In the genomic region with DNA sequence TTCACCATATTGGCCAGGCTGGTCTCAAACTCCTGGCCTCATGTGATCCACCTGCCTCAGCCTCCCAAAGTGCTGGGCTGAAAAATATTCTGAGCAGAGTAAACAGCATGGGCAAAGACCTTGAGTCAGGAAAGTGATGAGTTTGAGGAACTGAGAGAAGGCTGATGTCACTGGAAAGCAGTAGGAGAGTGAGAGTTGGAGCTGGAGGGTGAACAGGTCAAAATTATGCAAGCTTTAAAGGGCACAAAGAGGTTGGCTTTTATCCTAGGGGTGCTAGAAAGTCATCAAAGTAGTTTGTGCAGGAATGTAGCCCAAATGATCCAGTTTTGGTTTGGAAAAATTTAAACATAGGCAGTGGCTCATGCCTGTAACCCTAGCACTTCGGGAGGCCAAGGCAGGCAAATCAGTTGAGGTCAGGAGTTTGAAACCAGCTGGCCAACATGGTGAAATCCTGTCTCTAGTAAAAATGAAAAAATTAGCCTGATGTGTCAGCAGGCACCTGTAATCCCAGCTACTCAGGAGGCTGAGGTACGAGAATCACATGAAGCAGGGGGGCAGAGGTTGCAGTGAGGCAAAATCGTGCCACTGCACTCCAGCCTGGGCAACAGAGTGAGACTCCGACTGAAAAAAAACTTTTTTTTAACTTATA, we compare ENCODE assay signal across 11 cellular contexts. TPM values are rescaled to one million over a fixed set of nuclear protein-coding genes. Genes with fewer than 3 reads are reported as not detected.
DNase-seq lines count a peak whose midpoint lies in the region; ATAC-seq lines count a peak whose summit lies in the region.
"Had no signal": no experiment of that assay in that cellular context is flagged by ENCODE, and none has a peak within 500 bp of the region (broad histone marks: within the 10 kb centered on the region; RNA-seq: fewer than 3 reads in every experiment).

No MANE protein-coding gene starts in this region.

- DNase-seq in left lobe of liver (ENCODE audit: low spot score) (peak; percentile 55), NCI-H2029 treated with DMSO at 0.1 percent for 48 hours (lab: John Stamatoyannopoulos, UW) (no peak), SW 1271 (lab: John Stamatoyannopoulos, UW) (no peak), GF-D8 (lab: John Stamatoyannopoulos, UW) (no peak)
- no peak for DNase-seq in stimulated activated CD8-positive, alpha-beta memory T cell treated with anti-CD3 and anti-CD28 coated beads, Interleukin-4, amount 100 ng/mL, for 48 hours
- DNase-seq: right cardiac atrium, T-helper 17 cell, tibial artery had no signal

- peak; percentile 83 for ATAC-seq in GM18502 (IDR thresholded peaks at IDR 0.05; ENCODE audit: poor library complexity, unreplicated experiment)
- peak; percentile 75 for ATAC-seq in GM21515 (IDR thresholded peaks at IDR 0.05; ENCODE audit: unreplicated experiment)
- peak; percentile 62 for ATAC-seq in HG03442 (IDR thresholded peaks at IDR 0.05; ENCODE audit: unreplicated experiment)
- ATAC-seq in left lobe of liver, result peak; percentile 75
- ATAC-seq: right cardiac atrium, T-helper 17 cell had no signal

RNA-seq across cellular contexts. Expression of a gene that starts 44.7 kb away (rescaled TPM):
- 0.08 TPM for total RNA-seq in left lobe of liver
- total RNA-seq: right cardiac atrium had no signal

RNA-seq across cellular contexts. Expression of a gene that starts 48.1 kb away (rescaled TPM):
- total RNA-seq in left lobe of liver, result 40.1 TPM
